ENCODE assay signal across 8 cellular contexts in genomic region chr12:15688202-15688736, GRCh38.
DNase-seq lines count a peak whose midpoint lies in the region; FAIRE-seq and TF ChIP-seq lines count a peak whose summit lies in the region.

No MANE protein-coding gene starts in this region.

- no peak overlapping the region for H3K4me3 Mint-ChIP-seq in HFFc6

- H3K9me3 Mint-ChIP-seq in HFFc6: no peaks in the 10 kb centered on the region

- H3K27me3 Mint-ChIP-seq in HFFc6 (ENCODE audit: insufficient read depth): no peaks in the 10 kb centered on the region; the same call in 1 of the 2 replicates

- H3K9me3 ChIP-seq in HUES6 (ENCODE audit: control insufficient read depth, insufficient read depth, low read depth, low read length) (no peaks in the 10 kb centered on the region), kidney (ENCODE audit: control insufficient read depth in 1 of 2, low read length in 2 of 2) (no peaks in the 10 kb centered on the region)

- H3K4me1 ChIP-seq in HUES6 (ENCODE audit: control insufficient read depth, insufficient read depth, low read length) (peaks cover 8% of the 10 kb centered on the region), kidney (ENCODE audit: control insufficient read depth in 1 of 2, insufficient read depth in 1 of 2, low read depth in 1 of 2, low read length in 2 of 2) (peaks cover 3 to 9% of the 10 kb centered on the region in 2 donors)

- peaks cover 23% of the 10 kb centered on the region for H3K36me3 Mint-ChIP-seq in HFFc6 (ENCODE audit: low read depth)

- H3K27me3 ChIP-seq in HUES6 (ENCODE audit: control insufficient read depth, insufficient read depth, low read length) (no peaks in the 10 kb centered on the region), bronchial epithelial cell (ENCODE audit: control insufficient read depth, insufficient read depth, low read length) (no peaks in the 10 kb centered on the region)

- intact Hi-C loops in kidney (cut with DNase I): no loop called here

- peak; percentile 7 for FAIRE-seq in bronchial epithelial cell (lab: Jason Lieb, UNC)
- no peak for FAIRE-seq in kidney (lab: Jason Lieb, UNC)
- no peak for FAIRE-seq in GM19239 (lab: Jason Lieb, UNC)

- H3K27ac ChIP-seq in HUES6 (ENCODE audit: low read depth, low read length) (no peak overlapping the region), kidney (ENCODE audit: low read depth in 2 of 2, low read length in 2 of 2) (peak overlapping the region in 1 of 2 donors; percentile 50)

- H3K36me3 ChIP-seq in HUES6 (ENCODE audit: control insufficient read depth, insufficient read depth, low read length) (no peaks in the 10 kb centered on the region), bronchial epithelial cell (ENCODE audit: control insufficient read depth, insufficient read depth, low read length) (no peaks in the 10 kb centered on the region), kidney (ENCODE audit: control insufficient read depth in 1 of 2, insufficient read depth in 2 of 2, low read length in 2 of 2) (no peaks in the 10 kb centered on the region)

- no peak overlapping the region for H3K27ac Mint-ChIP-seq in HFFc6

- DNase-seq in C1 segment of cervical spinal cord (lab: John Stamatoyannopoulos, UW) (peak in 13 of 14 donors; percentile 11 to 72 (median 56)), bronchial epithelial cell (ENCODE audit: low read depth) (no peak), mucosa of gallbladder (ENCODE audit: low spot score) (peak; percentile 49), NCI-H1048 (lab: John Stamatoyannopoulos, UW) (no peak), kidney (no peak), GM19239 (ENCODE audit: insufficient read length, low spot score) (no peak), HFFc6 (no peak)

- peak overlapping the region; percentile 27; the same call in 1 of the 2 replicates for H3K4me3 ChIP-seq in HUES6 (ENCODE audit: low read depth, low read length)
- no peak overlapping the region for H3K4me3 ChIP-seq in bronchial epithelial cell (ENCODE audit: low read depth, low read length)
- no peak overlapping the region for H3K4me3 ChIP-seq in kidney (ENCODE audit: low read length in 2 of 2)

- H3K9ac ChIP-seq in HUES6 (ENCODE audit: low read length): no peak overlapping the region
- H3K9ac ChIP-seq in kidney (ENCODE audit: low read length in 2 of 2): no peak overlapping the region

- peaks cover 95% of the 10 kb centered on the region for H3K4me1 Mint-ChIP-seq in HFFc6 (ENCODE audit: low read depth)

- TF ChIP-seq CTCF in bronchial epithelial cell (IDR thresholded peaks at IDR 0.05; ENCODE audit: insufficient read depth, low read length, severe bottlenecking): no peak
- TF ChIP-seq CTCF in kidney (IDR thresholded peaks at IDR 0.05; ENCODE audit: borderline replicate concordance, extremely low read depth, insufficient read depth): no peak
- TF ChIP-seq CTCF in HFFc6 (IDR thresholded peaks at IDR 0.05): no peak

Comparison
In these comparisons a context has a peak if more than half of its experiments do, and no peak if none do; other contexts are left out.
1. DNase-seq: peak in C1 segment of cervical spinal cord (13 of 14) and mucosa of gallbladder (single experiment); none in bronchial epithelial cell (single experiment), NCI-H1048 (single experiment), kidney (single experiment), GM19239 (single experiment) and HFFc6 (single experiment).